ENCODE assay signal across 13 cellular contexts in genomic region chr5:107504424-107504823, GRCh38.
DNase-seq lines count a peak whose midpoint lies in the region.
"Had no signal": no experiment of that assay in that cellular context is flagged by ENCODE, and none has a peak within 500 bp of the region (broad histone marks: within the 10 kb centered on the region; RNA-seq: fewer than 3 reads in every experiment).

No MANE protein-coding gene starts in this region.

- DNase-seq in DMS 273 treated with DMSO at 0.1 percent for 48 hours (lab: John Stamatoyannopoulos, UW) (peak; percentile 11), DMS 273 (lab: John Stamatoyannopoulos, UW; ENCODE audit: unreplicated experiment) (no peak), NCI-H2171 treated with DMSO at 0.1 percent for 48 hours (lab: John Stamatoyannopoulos, UW) (peak; percentile 62), NCI-H2171 (lab: John Stamatoyannopoulos, UW) (no peak), NCI-H69 (lab: John Stamatoyannopoulos, UW) (peak; percentile 73), retina (no peak)
- DNase-seq: AML-193; Caco-2; Calu3; CD4-positive, alpha-beta T cell; CD8-positive, alpha-beta T cell; DMS79 treated with DMSO at 0.1 percent for 48 hours; GF-D8 had no signal

Comparison
In these comparisons a context has a peak if more than half of its experiments do, and no peak if none do; other contexts are left out.
1. DNase-seq: peak in DMS 273 treated with DMSO at 0.1 percent for 48 hours (single experiment), NCI-H2171 treated with DMSO at 0.1 percent for 48 hours (single experiment) and NCI-H69 (single experiment); none in DMS 273 (single experiment), NCI-H2171 (single experiment) and retina (single experiment).